In genomic region chr6:129050086-129050485, GRCh38 we compare ENCODE assay signal across 19 cellular contexts.
DNase-seq lines count a peak whose midpoint lies in the region; TF ChIP-seq lines count a peak whose summit lies in the region.
"Had no signal": no experiment of that assay in that cellular context is flagged by ENCODE, and none has a peak within 500 bp of the region (broad histone marks: within the 10 kb centered on the region; RNA-seq: fewer than 3 reads in every experiment).

No MANE protein-coding gene starts in this region.

- no peak overlapping the region for H2BK5ac ChIP-seq in trophoblast cell (ENCODE audit: low read depth, low read length, poor library complexity)

- H3K14ac ChIP-seq in trophoblast cell (ENCODE audit: low read length): no peak overlapping the region

- no peak for TF ChIP-seq CTCF in epithelial cell of esophagus (IDR thresholded peaks at IDR 0.05; ENCODE audit: insufficient read depth, low read depth, low read length, missing control alignments)

- H4K12ac ChIP-seq in trophoblast cell (ENCODE audit: low read depth, low read length): no peak overlapping the region

- H3K23ac ChIP-seq in trophoblast cell (ENCODE audit: low read length): no peak overlapping the region

- in situ Hi-C loops in KBM-7 (cut with MboI; ENCODE audit: low pct_unique_long_range_greater_than_20kb, low sequenced_read_pairs): no loop called here

- H3K4me1 ChIP-seq in trophoblast cell (ENCODE audit: control insufficient read depth in 1 of 2, insufficient read depth in 2 of 2, low read length in 2 of 2): peaks cover 2% of the 10 kb centered on the region in 2 experiments
- H3K4me1 ChIP-seq: spleen, suprapubic skin had no signal

- H3K4me3 ChIP-seq in epithelial cell of esophagus (ENCODE audit: low read length): no peak overlapping the region
- H3K4me3 ChIP-seq in trophoblast cell (ENCODE audit: low read depth, low read length): no peak overlapping the region
- H3K4me3 ChIP-seq: heart left ventricle, spleen, suprapubic skin had no signal

- H3K79me2 ChIP-seq in trophoblast cell (ENCODE audit: control insufficient read depth, insufficient read depth, low read length, poor library complexity): no peaks in the 10 kb centered on the region

- no peak overlapping the region for H4K8ac ChIP-seq in trophoblast cell (ENCODE audit: low read depth, low read length)

- H3K27ac ChIP-seq in trophoblast cell (ENCODE audit: low read depth, low read length): no peak overlapping the region
- H3K27ac ChIP-seq: heart left ventricle, RWPE1, spleen, suprapubic skin had no signal

- no peak overlapping the region for H3K4me2 ChIP-seq in trophoblast cell (ENCODE audit: low read length)

- no CpG with 5 or more reads among the region's 4 CpGs for WGBS in trophoblast cell (ENCODE audit: extremely low coverage, insufficient coverage, insufficient read length)

- H3K18ac ChIP-seq in trophoblast cell (ENCODE audit: low read length): no peak overlapping the region

- H3K79me1 ChIP-seq in trophoblast cell (ENCODE audit: low read length): no peaks in the 10 kb centered on the region

- no peak overlapping the region for H2BK120ac ChIP-seq in trophoblast cell (ENCODE audit: insufficient read depth, low read length, poor library complexity)

- no peaks in the 10 kb centered on the region for H3K27me3 ChIP-seq in trophoblast cell (ENCODE audit: insufficient read depth, low read length)
- H3K27me3 ChIP-seq: heart left ventricle, spleen, suprapubic skin had no signal

- no peak overlapping the region for H2BK12ac ChIP-seq in trophoblast cell (ENCODE audit: low read length)

- H4K91ac ChIP-seq in trophoblast cell (ENCODE audit: low read depth, low read length): no peak overlapping the region

- H2AK5ac ChIP-seq in trophoblast cell (ENCODE audit: low read length): no peak overlapping the region

- H3K9ac ChIP-seq in trophoblast cell (ENCODE audit: low read length): no peak overlapping the region

- H2AFZ ChIP-seq in trophoblast cell (ENCODE audit: insufficient read depth, low read length, poor library complexity): no peak overlapping the region

- no peak overlapping the region for H3K4ac ChIP-seq in trophoblast cell (ENCODE audit: low read depth, low read length)

- no peaks in the 10 kb centered on the region for H3K36me3 ChIP-seq in trophoblast cell (ENCODE audit: control insufficient read depth in 1 of 2, insufficient read depth in 2 of 2, low read length in 2 of 2)
- H3K36me3 ChIP-seq: spleen had no signal

- H3K9me3 ChIP-seq in trophoblast cell (ENCODE audit: insufficient read depth, low read depth, low read length): no peaks in the 10 kb centered on the region
- H3K9me3 ChIP-seq: heart left ventricle, spleen, suprapubic skin had no signal

- DNase-seq in EL: peak; percentile 75
- peak; percentile 35 for DNase-seq in NCI-H226
- peak; percentile 28 for DNase-seq in epithelial cell of esophagus (ENCODE audit: low read depth)
- DNase-seq in trophoblast cell: peak; percentile 7 to 53
- no peak for DNase-seq in KBM-7
- DNase-seq in NCI-H1694 (lab: John Stamatoyannopoulos, UW): no peak
- no peak for DNase-seq in LoVo (ENCODE audit: low spot score)
- DNase-seq: cerebellar nuclear complex; heart left ventricle; midbrain; NCI-H1105; NCI-H2029; NCI-H345; NCI-H774; spleen; stimulated activated CD4-positive, alpha-beta T cell treated with anti-CD3 and anti-CD28 coated beads, Interleukin-4, amount 100 ng/mL, for 1 hour; stimulated activated naive B cell treated with anti-CD40 and anti-IgM and Interleukin-4, amounts not matched to agents 10 μg/mL and 1 μg/mL and 100 μg/mL, for 72 hours had no signal

Comparison
In these comparisons a context has a peak if more than half of its experiments do, and no peak if none do; other contexts are left out.
1. DNase-seq: peak in EL (single experiment), NCI-H226 (single experiment), epithelial cell of esophagus (single experiment) and trophoblast cell (2 of 2); none in KBM-7 (single experiment), NCI-H1694 (single experiment) and LoVo (single experiment).